ENCODE assay signal across 16 cellular contexts in the genomic region with DNA sequence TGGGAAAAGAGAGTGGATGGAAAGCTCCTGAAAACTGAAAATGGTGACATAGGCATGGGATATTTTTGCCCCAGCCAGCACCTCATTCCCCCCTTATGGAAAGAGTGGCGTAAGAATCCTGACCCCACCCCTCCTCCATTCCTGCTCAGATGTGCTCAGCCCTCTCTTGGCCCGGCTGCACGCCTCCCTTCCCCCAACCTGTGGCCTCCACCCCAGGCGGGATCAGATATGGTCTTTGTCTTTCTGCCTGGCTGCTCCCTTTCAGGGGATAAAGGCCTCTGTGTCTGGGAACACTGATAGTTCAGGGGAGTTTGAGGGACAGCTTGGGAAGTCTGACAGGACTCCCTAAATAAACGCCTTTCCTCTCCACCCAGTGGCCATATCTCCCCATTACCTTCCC. TPM values are rescaled to one million over a fixed set of nuclear protein-coding genes. Genes with fewer than 3 reads are reported as not detected.
DNase-seq lines count a peak whose midpoint lies in the region; ATAC-seq and TF ChIP-seq lines count a peak whose summit lies in the region.
"Had no signal": no experiment of that assay in that cellular context is flagged by ENCODE, and none has a peak within 500 bp of the region (broad histone marks: within the 10 kb centered on the region; RNA-seq: fewer than 3 reads in every experiment).

No MANE protein-coding gene starts in this region.

- DNase-seq in NCI-H69 (lab: John Stamatoyannopoulos, UW) = peak; percentile 45
- DNase-seq in astrocyte of the hippocampus (ENCODE audit: low read depth, low spot score) = peak; percentile 67
- peak; percentile 57 for DNase-seq in iPS-NIHi11 (ENCODE audit: low spot score)
- no peak for DNase-seq in progenitor cell of endocrine pancreas (ENCODE audit: low spot score, unreplicated experiment)
- no peak for DNase-seq in activated naive CD8-positive, alpha-beta T cell treated with anti-CD3 and anti-CD28 coated beads, Interleukin-2, amount 50 U/mL, for 24 hours
- DNase-seq in activated naive CD4-positive, alpha-beta T cell treated with anti-CD3 and anti-CD28 coated beads, Interleukin-2, amount 50 U/mL, for 72 hours (ENCODE audit: low spot score in 2 of 2) = no peak
- DNase-seq in SW 1271 (lab: John Stamatoyannopoulos, UW) = no peak
- DNase-seq: activated CD4-positive, alpha-beta T cell treated with anti-CD3 and anti-CD28 coated beads, Interleukin-2, amount 50 U/mL, for 48 hours; CD8-positive, alpha-beta T cell; DMS79 treated with DMSO at 0.1 percent for 48 hours; IMR-90; NCI-H187 treated with DMSO at 0.1 percent for 48 hours; NCI-H345; NK-92 treated with Interleukin-12 subunit alpha and Interleukin-12 subunit beta, amount 100 ng/mL, for 24 hours had no signal

- no peaks in the 10 kb centered on the region for H3K27me3 Mint-ChIP-seq in progenitor cell of endocrine pancreas
- peaks cover 19% of the 10 kb centered on the region for H3K27me3 Mint-ChIP-seq in activated naive CD8-positive, alpha-beta T cell treated with anti-CD3 and anti-CD28 coated beads, Interleukin-2, amount 50 U/mL, for 24 hours

- no peaks in the 10 kb centered on the region for H3K9me3 Mint-ChIP-seq in progenitor cell of endocrine pancreas (ENCODE audit: low read depth)
- no peaks in the 10 kb centered on the region for H3K9me3 Mint-ChIP-seq in activated naive CD8-positive, alpha-beta T cell treated with anti-CD3 and anti-CD28 coated beads, Interleukin-2, amount 50 U/mL, for 24 hours
- no peaks in the 10 kb centered on the region for H3K9me3 Mint-ChIP-seq in activated naive CD4-positive, alpha-beta T cell treated with anti-CD3 and anti-CD28 coated beads, Interleukin-2, amount 50 U/mL, for 72 hours
- H3K9me3 Mint-ChIP-seq: CD8-positive, alpha-beta T cell; memory B cell had no signal

- H3K36me3 Mint-ChIP-seq in progenitor cell of endocrine pancreas (ENCODE audit: insufficient read depth) = peaks cover 1% of the 10 kb centered on the region
- H3K36me3 Mint-ChIP-seq in activated naive CD8-positive, alpha-beta T cell treated with anti-CD3 and anti-CD28 coated beads, Interleukin-2, amount 50 U/mL, for 24 hours (ENCODE audit: low read depth) = no peaks in the 10 kb centered on the region
- H3K36me3 Mint-ChIP-seq in activated naive CD4-positive, alpha-beta T cell treated with anti-CD3 and anti-CD28 coated beads, Interleukin-2, amount 50 U/mL, for 72 hours = no peaks in the 10 kb centered on the region
- H3K36me3 Mint-ChIP-seq: CD8-positive, alpha-beta T cell; memory B cell had no signal

- peaks cover 13% of the 10 kb centered on the region for H3K4me1 Mint-ChIP-seq in progenitor cell of endocrine pancreas (ENCODE audit: low read depth)
- no peaks in the 10 kb centered on the region for H3K4me1 Mint-ChIP-seq in activated naive CD8-positive, alpha-beta T cell treated with anti-CD3 and anti-CD28 coated beads, Interleukin-2, amount 50 U/mL, for 24 hours
- H3K4me1 Mint-ChIP-seq: memory B cell had no signal

- no peak for TF ChIP-seq CTCF in progenitor cell of endocrine pancreas (IDR thresholded peaks at IDR 0.05; ENCODE audit: unreplicated experiment)

- no peak for ATAC-seq in activated naive CD8-positive, alpha-beta T cell treated with anti-CD3 and anti-CD28 coated beads, Interleukin-2, amount 50 U/mL, for 24 hours
- ATAC-seq in activated naive CD4-positive, alpha-beta T cell treated with anti-CD3 and anti-CD28 coated beads, Interleukin-2, amount 50 U/mL, for 72 hours = no peak
- ATAC-seq: CD8-positive, alpha-beta T cell had no signal

- H3K27ac Mint-ChIP-seq in progenitor cell of endocrine pancreas = peak overlapping the region; percentile 9
- no peak overlapping the region for H3K27ac Mint-ChIP-seq in activated naive CD8-positive, alpha-beta T cell treated with anti-CD3 and anti-CD28 coated beads, Interleukin-2, amount 50 U/mL, for 24 hours
- H3K27ac Mint-ChIP-seq in activated naive CD4-positive, alpha-beta T cell treated with anti-CD3 and anti-CD28 coated beads, Interleukin-2, amount 50 U/mL, for 72 hours = no peak overlapping the region
- H3K27ac Mint-ChIP-seq: CD8-positive, alpha-beta T cell; memory B cell had no signal

- H3K4me3 Mint-ChIP-seq in progenitor cell of endocrine pancreas (ENCODE audit: low read depth) = no peak overlapping the region
- no peak overlapping the region for H3K4me3 Mint-ChIP-seq in activated naive CD8-positive, alpha-beta T cell treated with anti-CD3 and anti-CD28 coated beads, Interleukin-2, amount 50 U/mL, for 24 hours
- H3K4me3 Mint-ChIP-seq: CD8-positive, alpha-beta T cell; memory B cell had no signal

RNA-seq across cellular contexts. Expression of gene KIRREL1, which starts 49.8 kb away (rescaled TPM):
- 43.8 and 46.3 TPM in 2 replicates for total RNA-seq in progenitor cell of endocrine pancreas
- under 1 TPM in 1 of 2 donors, not detected in 1; 0.08 TPM for total RNA-seq in activated naive CD4-positive, alpha-beta T cell treated with anti-CD3 and anti-CD28 coated beads, Interleukin-2, amount 50 U/mL, for 72 hours
- total RNA-seq: CD8-positive, alpha-beta T cell; T-helper 1 cell treated with Interleukin-12 subunit alpha and Interleukin-12 subunit beta and Interleukin-4 antibody, amounts not matched to agents 30 ng/mL and 1 ng/mL, for 36 hours had no signal

Comparison
In these comparisons a context has a peak if more than half of its experiments do, and no peak if none do; other contexts are left out.
1. DNase-seq: peak in NCI-H69 (single experiment), astrocyte of the hippocampus (single experiment) and iPS-NIHi11 (single experiment); none in progenitor cell of endocrine pancreas (single experiment), activated naive CD8-positive, alpha-beta T cell treated with anti-CD3 and anti-CD28 coated beads, Interleukin-2, amount 50 U/mL, for 24 hours (single experiment), activated naive CD4-positive, alpha-beta T cell treated with anti-CD3 and anti-CD28 coated beads, Interleukin-2, amount 50 U/mL, for 72 hours (0 of 2) and SW 1271 (0 of 2).
2. RNA of gene KIRREL1, which starts 49.8 kb away (total RNA-seq): 43.8 to 46.3 TPM in progenitor cell of endocrine pancreas; 0.08 TPM in activated naive CD4-positive, alpha-beta T cell treated with anti-CD3 and anti-CD28 coated beads, Interleukin-2, amount 50 U/mL, for 72 hours; every median in the first group is over 10 times any median in the second.